In the genomic region with DNA sequence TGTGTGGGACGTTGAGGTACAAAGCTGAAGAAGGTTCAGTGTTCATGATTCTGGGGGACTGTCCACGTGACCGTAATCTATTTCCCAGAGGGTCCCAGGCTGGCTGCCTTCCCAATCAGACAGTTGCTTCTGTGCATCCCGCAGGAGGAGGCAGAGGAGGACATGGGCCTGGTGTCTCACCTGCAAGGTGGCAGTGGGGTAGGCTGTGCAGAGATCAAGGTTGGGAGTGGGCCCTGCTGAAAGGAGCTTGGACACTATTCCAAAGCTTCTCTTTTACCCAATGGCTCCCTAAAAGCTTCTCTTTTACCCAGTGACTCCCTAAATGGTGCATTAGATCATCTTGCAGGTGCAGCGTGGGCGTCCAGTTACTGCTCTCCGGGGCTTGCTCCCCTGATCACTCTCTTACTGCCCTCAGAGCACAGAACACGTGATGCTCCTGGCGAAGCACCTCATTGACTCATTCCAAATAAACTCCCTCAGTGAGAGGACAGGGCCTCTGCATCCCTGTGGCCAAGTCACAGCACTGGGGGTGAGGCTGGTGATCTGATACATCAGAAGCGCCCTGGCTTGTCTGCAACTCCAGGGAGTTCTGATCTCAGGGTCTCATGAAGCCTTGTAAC, we compare ENCODE assay signal across 1 cellular context.
TF ChIP-seq lines count a peak whose summit lies in the region.

No MANE protein-coding gene starts in this region.

TF ChIP-seq in K562, 482 proteins besides CTCF, POLR2A, EP300 and RAD21:
- TF ChIP-seq, protein P1, sequence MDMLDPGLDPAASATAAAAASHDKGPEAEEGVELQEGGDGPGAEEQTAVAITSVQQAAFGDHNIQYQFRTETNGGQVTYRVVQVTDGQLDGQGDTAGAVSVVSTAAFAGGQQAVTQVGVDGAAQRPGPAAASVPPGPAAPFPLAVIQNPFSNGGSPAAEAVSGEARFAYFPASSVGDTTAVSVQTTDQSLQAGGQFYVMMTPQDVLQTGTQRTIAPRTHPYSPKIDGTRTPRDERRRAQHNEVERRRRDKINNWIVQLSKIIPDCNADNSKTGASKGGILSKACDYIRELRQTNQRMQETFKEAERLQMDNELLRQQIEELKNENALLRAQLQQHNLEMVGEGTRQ (CRISPR knock-in tag; IDR thresholded peaks at IDR 0.05), result peak; percentile 46; the same call in 1 of the 2 replicates
- no peak for TF ChIP-seq CC2D1A (IDR thresholded peaks at IDR 0.05)
TF ChIP-seq in K562: peak in this region for 1.
